26 cellular contexts compared by ENCODE assay signal in genomic region chr2:19319698-19320097, GRCh38. TPM values are rescaled to one million over a fixed set of nuclear protein-coding genes. Genes with fewer than 3 reads are reported as not detected.
"Had no signal": no experiment of that assay in that cellular context is flagged by ENCODE, and none has a peak within 500 bp of the region (broad histone marks: within the 10 kb centered on the region; RNA-seq: fewer than 3 reads in every experiment).

No MANE protein-coding gene starts in this region.

- H3K27me3 Mint-ChIP-seq: dendritic cell treated with granulocyte-macrophage colony-stimulating factor and Interleukin-4, amounts not matched to agents 40 ng/mL and 50 ng/mL, for 4 days; effector memory CD8-positive, alpha-beta T cell; naive thymus-derived CD8-positive, alpha-beta T cell; stimulated activated naive CD8-positive, alpha-beta T cell treated with anti-CD3 and anti-CD28 coated beads, Interleukin-15, amount 100 ng/mL, for 72 hours had no signal

- DNase-seq: colonic mucosa; effector memory CD8-positive, alpha-beta T cell; erythroblast; esophagus squamous epithelium; hypothalamus; left ventricle myocardium superior; lower lobe of right lung; naive thymus-derived CD8-positive, alpha-beta T cell; occipital lobe; ovary; posterior cingulate gyrus; psoas muscle; right cardiac atrium; stimulated activated CD4-positive, alpha-beta T cell treated with anti-CD3 and anti-CD28 coated beads, Interleukin-15, amount 100 ng/mL, for 24 hours; stimulated activated CD4-positive, alpha-beta T cell treated with anti-CD3 and anti-CD28 coated beads, Interleukin-4, amount 100 ng/mL, for 1 hour; stimulated activated CD8-positive, alpha-beta memory T cell treated with anti-CD3 and anti-CD28 coated beads, Interleukin-4, amount 100 ng/mL, for 48 hours; stimulated activated naive CD4-positive, alpha-beta T cell; stimulated activated naive CD8-positive, alpha-beta T cell treated with anti-CD3 and anti-CD28 coated beads, Interleukin-15, amount 100 ng/mL, for 72 hours; transverse colon; upper lobe of right lung; uterus had no signal

- H3K36me3 ChIP-seq: colonic mucosa, esophagus squamous epithelium, lower lobe of right lung, ovary, suprapubic skin, transverse colon, upper lobe of right lung, uterus had no signal

- H3K9me3 Mint-ChIP-seq: dendritic cell treated with granulocyte-macrophage colony-stimulating factor and Interleukin-4, amounts not matched to agents 40 ng/mL and 50 ng/mL, for 4 days; effector memory CD8-positive, alpha-beta T cell; naive thymus-derived CD8-positive, alpha-beta T cell; stimulated activated naive CD8-positive, alpha-beta T cell treated with anti-CD3 and anti-CD28 coated beads, Interleukin-15, amount 100 ng/mL, for 72 hours had no signal

- H3K27me3 ChIP-seq: colonic mucosa, esophagus squamous epithelium, ovary, suprapubic skin, transverse colon, upper lobe of right lung, uterus had no signal

- H3K27ac ChIP-seq: colonic mucosa, esophagus squamous epithelium, lower lobe of right lung, ovary, psoas muscle, skin epidermis, suprapubic skin, transverse colon, upper lobe of right lung, uterus had no signal

- H3K4me3 ChIP-seq: colonic mucosa, esophagus squamous epithelium, lower lobe of right lung, ovary, psoas muscle, skin epidermis, suprapubic skin, transverse colon, upper lobe of right lung, uterus had no signal

- H3K4me3 Mint-ChIP-seq: dendritic cell treated with granulocyte-macrophage colony-stimulating factor and Interleukin-4, amounts not matched to agents 40 ng/mL and 50 ng/mL, for 4 days; effector memory CD8-positive, alpha-beta T cell; naive thymus-derived CD8-positive, alpha-beta T cell; stimulated activated naive CD8-positive, alpha-beta T cell treated with anti-CD3 and anti-CD28 coated beads, Interleukin-15, amount 100 ng/mL, for 72 hours had no signal

- H3K4me1 ChIP-seq: colonic mucosa, esophagus squamous epithelium, lower lobe of right lung, psoas muscle, suprapubic skin, upper lobe of right lung, uterus had no signal

- FAIRE-seq: endometrium, frontal cortex had no signal

- H3K4me1 Mint-ChIP-seq: naive thymus-derived CD8-positive, alpha-beta T cell; stimulated activated naive CD8-positive, alpha-beta T cell treated with anti-CD3 and anti-CD28 coated beads, Interleukin-15, amount 100 ng/mL, for 72 hours had no signal

- H3K27ac Mint-ChIP-seq: dendritic cell treated with granulocyte-macrophage colony-stimulating factor and Interleukin-4, amounts not matched to agents 40 ng/mL and 50 ng/mL, for 4 days; effector memory CD8-positive, alpha-beta T cell; naive thymus-derived CD8-positive, alpha-beta T cell; stimulated activated naive CD8-positive, alpha-beta T cell treated with anti-CD3 and anti-CD28 coated beads, Interleukin-15, amount 100 ng/mL, for 72 hours had no signal

- H3K9me3 ChIP-seq: colonic mucosa, esophagus squamous epithelium, lower lobe of right lung, ovary, psoas muscle, suprapubic skin, transverse colon, upper lobe of right lung, uterus had no signal

RNA-seq across cellular contexts. Expression of gene OSR1, which starts 38.7 kb away (rescaled TPM):
- total RNA-seq: naive thymus-derived CD8-positive, alpha-beta T cell had no signal
